Comparison of ENCODE assay signal across 13 cellular contexts in genomic region chr17:20467447-20467846, GRCh38. TPM values are rescaled to one million over a fixed set of nuclear protein-coding genes. Genes with fewer than 3 reads are reported as not detected.
DNase-seq lines count a peak whose midpoint lies in the region; ATAC-seq and TF ChIP-seq lines count a peak whose summit lies in the region.
"Not testable (repeated sequence)": the region's sequence is repeated elsewhere in the genome, so short reads cannot be mapped to it uniquely, and the experiment has no call there.
"Had no signal": no experiment of that assay in that cellular context is flagged by ENCODE, and none has a peak within 500 bp of the region (broad histone marks: within the 10 kb centered on the region; RNA-seq: fewer than 3 reads in every experiment).

Gene LGALS9B (minus strand): TSS chr17:20467539. CDS start chr17:20467470, 69 bp downstream.

- H2AK9ac ChIP-seq in IMR-90 (replicated peaks; ENCODE audit: low read depth, low read length, poor library complexity), result not testable (repeated sequence)

- not testable (repeated sequence) for H2BK5ac ChIP-seq in IMR-90 (ENCODE audit: low read depth, low read length, poor library complexity, severe bottlenecking)

- dilution Hi-C loops in IMR-90 (cut with HindIII; ENCODE audit: low sequenced_read_pairs, unreplicated experiment), result not testable (repeated sequence)

- BruUV-seq in IMR-90 (replicated peaks; lab: Mats Ljungman, UMichigan), result not testable (repeated sequence)

- not testable (repeated sequence) for H2BK120ac ChIP-seq in IMR-90 (ENCODE audit: low read depth, low read length)

- not testable (repeated sequence) for H3K4ac ChIP-seq in IMR-90 (ENCODE audit: low read depth, low read length)

- CTCF ChIA-PET in IMR-90 (lab: Yijun Ruan, JAX), result not testable (repeated sequence)

- H4K91ac ChIP-seq in IMR-90 (ENCODE audit: insufficient read depth, low read depth, low read length), result not testable (repeated sequence)

- intact Hi-C loops in IMR-90 (cut with micrococcal nuclease); mucosa of descending colon (cut with DNase I, micrococcal nuclease); upper lobe of right lung (cut with DNase I): not testable (repeated sequence)

- H3K36me3 ChIP-seq in IMR-90 (ENCODE audit: control insufficient read depth, insufficient read depth, low read length); mucosa of descending colon (ENCODE audit: low read depth); upper lobe of right lung: not testable (repeated sequence)

- not testable (repeated sequence) for H3K79me1 ChIP-seq in IMR-90 (ENCODE audit: low read depth in 1 of 2, low read length in 2 of 2)

- H3K4me2 ChIP-seq in IMR-90 (ENCODE audit: low read depth, low read length), result not testable (repeated sequence)

- not testable (repeated sequence) for H3K56ac ChIP-seq in IMR-90 (ENCODE audit: extremely low read depth, insufficient read depth, low read length)

- not testable (repeated sequence) for TF ChIP-seq POLR2A in IMR-90 (IDR thresholded peaks at IDR 0.05; ENCODE audit: low read depth, low read length)

- H2AFZ ChIP-seq in IMR-90 (replicated peaks; ENCODE audit: low read length, poor library complexity), result not testable (repeated sequence)

- not testable (repeated sequence) for H3K14ac ChIP-seq in IMR-90 (replicated peaks; ENCODE audit: low read depth, low read length)

- not testable (repeated sequence) for H3K9ac ChIP-seq in IMR-90 (ENCODE audit: low read depth, low read length)

- DNase-seq in IMR-90; activated naive CD4-positive, alpha-beta T cell treated with anti-CD3 and anti-CD28 coated beads, Interleukin-2, amount 50 U/mL, for 72 hours (ENCODE audit: low spot score in 2 of 2); mucosa of descending colon; upper lobe of right lung: not testable (repeated sequence)

- H2BK15ac ChIP-seq in IMR-90 (ENCODE audit: low read depth, low read length), result not testable (repeated sequence)

- not testable (repeated sequence) for H3K4me3 ChIP-seq in IMR-90 (ENCODE audit: insufficient read depth, low read depth, low read length); mucosa of descending colon; upper lobe of right lung

- not testable (repeated sequence) for H4K5ac ChIP-seq in IMR-90 (ENCODE audit: low read depth, low read length)

- H3K18ac ChIP-seq in IMR-90 (ENCODE audit: low read depth, low read length), result not testable (repeated sequence)

- not testable (repeated sequence) for TF ChIP-seq CTCF in IMR-90 (conservative IDR thresholded peaks at IDR 0.05; ENCODE audit: low read depth, low read length); mucosa of descending colon (IDR thresholded peaks at IDR 0.05); upper lobe of right lung (IDR thresholded peaks at IDR 0.05)

- peak within 1 kb of the TSS in 1 of 2 donors; percentile 37 for H3K27ac Mint-ChIP-seq in activated naive CD4-positive, alpha-beta T cell treated with anti-CD3 and anti-CD28 coated beads, Interleukin-2, amount 50 U/mL, for 72 hours

- not testable (repeated sequence) for TF ChIP-seq RAD21 in IMR-90 (IDR thresholded peaks at IDR 0.05; ENCODE audit: low read length)

- H2BK20ac ChIP-seq in IMR-90 (ENCODE audit: low read depth, low read length), result not testable (repeated sequence)

- H3K27me3 ChIP-seq in IMR-90 (ENCODE audit: control insufficient read depth, insufficient read depth, low read length); upper lobe of right lung: not testable (repeated sequence)

- H3K9me3 Mint-ChIP-seq in activated naive CD4-positive, alpha-beta T cell treated with anti-CD3 and anti-CD28 coated beads, Interleukin-2, amount 50 U/mL, for 72 hours, result not testable (repeated sequence)

- not testable (repeated sequence) for H3K36me3 Mint-ChIP-seq in activated naive CD4-positive, alpha-beta T cell treated with anti-CD3 and anti-CD28 coated beads, Interleukin-2, amount 50 U/mL, for 72 hours

- not testable (repeated sequence) for H3K9me1 ChIP-seq in IMR-90 (ENCODE audit: insufficient read depth, low read length)

- H3K4me1 ChIP-seq in IMR-90 (ENCODE audit: control insufficient read depth, insufficient read depth, low read length); mucosa of descending colon (ENCODE audit: low read depth); upper lobe of right lung: not testable (repeated sequence)

- not testable (repeated sequence) for H3K23ac ChIP-seq in IMR-90 (ENCODE audit: low read depth, low read length)

- in situ Hi-C loops in IMR-90 (cut with MboI; ENCODE audit: low sequenced_read_pairs), result not testable (repeated sequence)

- not testable (repeated sequence) for H4K20me1 ChIP-seq in IMR-90 (ENCODE audit: insufficient read depth, low read length)

- not testable (repeated sequence) for H3K9me3 ChIP-seq in IMR-90 (ENCODE audit: control insufficient read depth, insufficient read depth, low read length); mucosa of descending colon; upper lobe of right lung

- no CpG with 5 or more reads among the region's 4 CpGs for WGBS in IMR-90 (ENCODE audit: extremely low coverage in 2 of 2, insufficient read length in 1 of 2), 2 experiments

- peak; percentile 78 for ATAC-seq in GM18861 (IDR thresholded peaks at IDR 0.05; ENCODE audit: unreplicated experiment)
- ATAC-seq in GM19468 (IDR thresholded peaks at IDR 0.05; ENCODE audit: extremely low read depth, unreplicated experiment), result peak; percentile 71
- peak; percentile 71 for ATAC-seq in HG02642 (IDR thresholded peaks at IDR 0.05; ENCODE audit: poor library complexity, unreplicated experiment)
- ATAC-seq in HG03108 (IDR thresholded peaks at IDR 0.05; ENCODE audit: unreplicated experiment), result peak; percentile 77
- ATAC-seq in IMR-90 (ENCODE audit: low read depth), result peak; percentile 24; the same call in 1 of the 2 replicates
- peak; percentile 41 to 84 for ATAC-seq in activated naive CD4-positive, alpha-beta T cell treated with anti-CD3 and anti-CD28 coated beads, Interleukin-2, amount 50 U/mL, for 72 hours
- ATAC-seq in mucosa of descending colon, result peak; percentile 82
- ATAC-seq in upper lobe of right lung, result peak; percentile 81

- POLR2A ChIA-PET in IMR-90 (lab: Charles Lee; ENCODE audit: unreplicated experiment), result not testable (repeated sequence)

- H3K27ac ChIP-seq in IMR-90 (ENCODE audit: insufficient read depth, low read length); upper lobe of right lung: not testable (repeated sequence)

- H4K8ac ChIP-seq in IMR-90 (ENCODE audit: low read depth in 2 of 2, low read length in 2 of 2), result not testable (repeated sequence)

- H2AK5ac ChIP-seq in IMR-90 (ENCODE audit: low read depth, low read length), result not testable (repeated sequence)

RNA-seq across cellular contexts. Expression of gene LGALS9B, which starts in this region (rescaled TPM):
- total RNA-seq in IMR-90 (2012; rRNA removed), result not detected in 2 replicates
- not detected in 2 replicates for polyA plus RNA-seq in IMR-90 (2012; rRNA removed)
- not detected in 2 replicates for polyA plus RNA-seq in IMR-90 (2012; cell fraction: cytosol; rRNA removed)
- polyA plus RNA-seq in IMR-90 (2012; cell fraction: nucleus; rRNA removed; ENCODE audit: low replicate concordance), result not detected in 2 replicates
- total RNA-seq in activated naive CD4-positive, alpha-beta T cell treated with anti-CD3 and anti-CD28 coated beads, Interleukin-2, amount 50 U/mL, for 72 hours, result not detected
- 10 to 100 TPM; 14.3 to 55.3 (median 26.6) TPM for total RNA-seq in mucosa of descending colon
- total RNA-seq in upper lobe of right lung, result not detected
- total RNA-seq: activated naive CD4-positive, alpha-beta T cell treated with anti-CD3 and anti-CD28 coated beads for 36 hours; endothelial cell of umbilical vein; G401; gastrocnemius medialis; skeletal muscle tissue had no signal
- polyA plus RNA-seq: endothelial cell of umbilical vein had no signal

Comparison
In these comparisons a context has a peak if more than half of its experiments do, and no peak if none do; other contexts are left out.
1. RNA of gene LGALS9B (total RNA-seq): 14.3 to 55.3 TPM in mucosa of descending colon; not detected in activated naive CD4-positive, alpha-beta T cell treated with anti-CD3 and anti-CD28 coated beads, Interleukin-2, amount 50 U/mL, for 72 hours, not detected in upper lobe of right lung (single experiment) and not detected in IMR-90; every median in the first group is over 10 times any median in the second.
2. Peak in ATAC-seq in IMR-90; RNA of the gene not detected or under 1 TPM.
3. Peak in ATAC-seq in activated naive CD4-positive, alpha-beta T cell treated with anti-CD3 and anti-CD28 coated beads, Interleukin-2, amount 50 U/mL, for 72 hours; RNA of the gene not detected or under 1 TPM.
4. Peak in ATAC-seq in upper lobe of right lung; RNA of the gene not detected or under 1 TPM.
5. ATAC-seq: peak in every context shown above with its lines; median percentile 82 in mucosa of descending colon; 81 in upper lobe of right lung; 78 in GM18861; 77 in HG03108; 71 in GM19468; 71 in HG02642; 62 in activated naive CD4-positive, alpha-beta T cell treated with anti-CD3 and anti-CD28 coated beads, Interleukin-2, amount 50 U/mL, for 72 hours; 24 in IMR-90.